ENCODE assay signal across 8 cellular contexts in the genomic region with DNA sequence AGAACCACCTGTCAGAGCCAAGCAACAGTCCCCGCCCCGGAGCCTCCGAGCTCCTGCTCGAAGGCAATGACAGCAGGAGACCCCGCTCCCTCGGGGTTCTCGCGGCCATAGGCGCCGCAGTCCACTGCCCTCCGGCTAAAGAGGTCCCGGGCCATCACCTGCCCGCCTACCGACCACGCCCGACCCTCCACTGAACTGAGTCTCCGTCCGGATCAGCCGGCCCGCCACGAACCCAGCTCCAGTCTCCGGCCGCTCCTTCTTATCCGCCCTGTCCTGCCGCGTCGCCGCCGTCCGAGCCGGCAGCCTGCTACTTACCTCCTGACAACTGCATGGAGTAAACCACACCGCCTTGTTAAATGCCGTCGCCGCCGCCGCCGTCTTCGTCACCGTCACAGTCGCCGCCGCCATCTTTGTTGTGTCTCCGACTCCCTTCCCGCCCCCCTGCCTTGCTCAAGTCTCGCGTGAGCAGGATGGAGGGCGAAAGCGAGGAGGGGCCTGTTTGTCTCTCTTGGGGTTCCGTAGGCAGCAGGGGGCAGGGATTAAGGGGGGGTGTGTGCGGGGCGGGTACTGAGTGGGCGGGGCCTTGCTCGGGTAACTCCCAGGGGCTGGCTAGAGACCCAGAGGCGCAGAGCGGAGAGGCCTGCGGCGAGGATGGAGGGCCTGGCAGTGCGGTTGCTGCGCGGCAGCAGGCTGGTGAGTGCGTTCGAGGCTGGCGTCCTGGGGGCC. TPM values are rescaled to one million over a fixed set of nuclear protein-coding genes. Genes with fewer than 3 reads are reported as not detected.
DNase-seq lines count a peak whose midpoint lies in the region; ATAC-seq and TF ChIP-seq lines count a peak whose summit lies in the region.

TSS of gene ACADSB (plus strand) at position 628 of the 726 bp plus-strand sequence. CDS start at position 652, 24 bp downstream.
TSS of gene IKZF5 (minus strand) at position 417 of the 726 bp plus-strand sequence. CDS start 10,170 bp downstream, outside the sequence.

- H3K4me1 Mint-ChIP-seq in activated B cell treated with CpG ODN at 0.5 μM for 24 hours, result peaks cover 50% of the 10 kb centered on the region

- H3K36me3 Mint-ChIP-seq in activated B cell treated with CpG ODN at 0.5 μM for 24 hours (ENCODE audit: low read depth), result peaks cover 27% of the 10 kb centered on the region

- H3K9me3 Mint-ChIP-seq in activated B cell treated with CpG ODN at 0.5 μM for 24 hours, result no peaks in the 10 kb centered on the region

- H3K4me3 Mint-ChIP-seq in activated B cell treated with CpG ODN at 0.5 μM for 24 hours, result peak within 1 kb of the TSS; percentile 96

- TF ChIP-seq CTCF in AG09319 (IDR thresholded peaks at IDR 0.05; ENCODE audit: low read depth, low read length), result no peak
- no peak for TF ChIP-seq CTCF in activated B cell treated with CpG ODN at 0.5 μM for 24 hours (IDR thresholded peaks at IDR 0.05)

- no peaks in the 10 kb centered on the region for H3K27me3 Mint-ChIP-seq in activated B cell treated with CpG ODN at 0.5 μM for 24 hours

- intact Hi-C loops in activated B cell treated with CpG ODN at 0.5 μM for 24 hours (cut with micrococcal nuclease), result loop anchor here (1.0 to 10.0 kb wide), 9 partner anchors 28 to 1786 kb away; partner anchors contain the start of genes ATE1, BUB3, C10orf88 and CHST15

- peak within 1 kb of the TSS; percentile 90 for H3K27ac ChIP-seq in caudate nucleus (ENCODE audit: low read depth, low read length)

- POLR2A ChIA-PET in activated B cell treated with CpG ODN at 0.5 μM for 24 hours (lab: Charles Lee), result interaction anchor here (0.5 to 3.5 kb wide), 13 partner anchors 11 to 1907 kb away, joined by 3 to 43 read pairs (median 5); partner anchors contain the start of genes BUB3, C10orf88, FAM53B and PSTK

- peak; percentile 96 for DNase-seq in AG09319 (ENCODE audit: extremely low read depth, low read depth)
- peak; percentile 94 for DNase-seq in NCI-H345 (lab: John Stamatoyannopoulos, UW)
- peak; percentile 83 for DNase-seq in activated B cell treated with CpG ODN at 0.5 μM for 24 hours
- DNase-seq in caudate nucleus (lab: John Stamatoyannopoulos, UW), result peak; percentile 53 to 98 (median 94)
- peak; percentile 99 for DNase-seq in iris pigment epithelial cell (ENCODE audit: low read depth)
- peak; percentile 90 to 91 for DNase-seq in stimulated activated CD4-positive, alpha-beta T cell treated with anti-CD3 and anti-CD28 coated beads, Interleukin-12 subunit alpha, Interleukin-12 subunit beta, amount 100 ng/mL, for 24 hours (ENCODE audit: low read depth in 2 of 2)

- peak within 1 kb of the TSS; percentile 96 for H3K27ac Mint-ChIP-seq in activated B cell treated with CpG ODN at 0.5 μM for 24 hours

- peak; percentile 84 for ATAC-seq in GM19025 (IDR thresholded peaks at IDR 0.05; ENCODE audit: low read depth, unreplicated experiment)
- ATAC-seq in HG03280 (IDR thresholded peaks at IDR 0.05; ENCODE audit: unreplicated experiment), result peak; percentile 85
- peak; percentile 94 for ATAC-seq in activated B cell treated with CpG ODN at 0.5 μM for 24 hours (ENCODE audit: low read depth)

- CTCF ChIA-PET in activated B cell treated with CpG ODN at 0.5 μM for 24 hours (lab: Charles Lee), result interaction anchor here (1.0 to 1.5 kb wide), 2 partner anchors 35 to 137 kb away, joined by 3 to 4 read pairs; no protein-coding TSS in a partner anchor

RNA-seq across cellular contexts. Expression of gene ACADSB, which starts in this region (rescaled TPM):
- 22.7 and 22.8 TPM in 2 replicates for total RNA-seq in activated B cell treated with CpG ODN at 0.5 μM for 24 hours

RNA-seq across cellular contexts. Expression of gene IKZF5, which starts in this region (rescaled TPM):
- total RNA-seq in activated B cell treated with CpG ODN at 0.5 μM for 24 hours, result 14.2 and 17.0 TPM in 2 replicates

Comparison
In these comparisons a context has a peak if more than half of its experiments do, and no peak if none do; other contexts are left out.
1. Peak in every context shown above with its lines: DNase-seq, ATAC-seq and H3K27ac ChIP-seq.